ENCODE assay signal across 20 cellular contexts in the genomic region with DNA sequence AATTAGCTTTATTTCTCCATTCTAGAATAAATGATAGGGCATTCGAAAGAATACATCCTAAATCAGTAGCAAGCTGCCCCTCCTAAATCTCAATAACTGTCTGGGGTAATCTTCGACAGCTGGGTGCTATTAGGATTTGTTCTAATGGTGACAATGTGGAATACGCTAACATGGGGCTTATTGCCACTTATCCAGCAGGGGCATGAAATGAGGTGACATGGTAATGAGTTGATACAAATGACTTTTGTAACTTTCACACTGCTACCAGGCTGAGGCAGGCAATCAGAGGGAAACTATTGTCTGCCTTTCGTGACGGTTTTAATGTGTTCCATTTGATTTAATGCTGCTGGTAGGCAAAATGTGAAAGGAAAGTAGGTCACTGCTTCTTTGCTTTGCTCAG.
DNase-seq lines count a peak whose midpoint lies in the region; ATAC-seq and TF ChIP-seq lines count a peak whose summit lies in the region.
"Had no signal": no experiment of that assay in that cellular context is flagged by ENCODE, and none has a peak within 500 bp of the region (broad histone marks: within the 10 kb centered on the region; RNA-seq: fewer than 3 reads in every experiment).

No MANE protein-coding gene starts in this region.

- no peak overlapping the region for H4K5ac ChIP-seq in mesendoderm (ENCODE audit: low read length)

- no peaks in the 10 kb centered on the region for H3K79me2 ChIP-seq in mesendoderm (ENCODE audit: control insufficient read depth, insufficient read depth, low read length)

- no peak overlapping the region for H3K56ac ChIP-seq in mesendoderm (ENCODE audit: low read length)

- no peak for TF ChIP-seq CTCF in A673 (conservative IDR thresholded peaks at IDR 0.05; ENCODE audit: low read depth, low read length)
- no peak for TF ChIP-seq CTCF in WTC11 (IDR thresholded peaks at IDR 0.05)
- no peak for TF ChIP-seq CTCF in dorsolateral prefrontal cortex (IDR thresholded peaks at IDR 0.05 in 54 of 56, conservative IDR thresholded peaks at IDR 0.05 in 2 of 56; ENCODE audit: low read depth in 1 of 56, partially characterized antibody in 56 of 56)
- TF ChIP-seq CTCF in type B pancreatic cell (conservative IDR thresholded peaks at IDR 0.05), result no peak

- H3K9me3 ChIP-seq in A673 (ENCODE audit: low read depth, low read length, poor library complexity, severe bottlenecking), result no peaks in the 10 kb centered on the region
- H3K9me3 ChIP-seq: A549, MG63 had no signal

- no peak overlapping the region for H2BK120ac ChIP-seq in mesendoderm (ENCODE audit: low read depth, low read length)

- H3K27me3 Mint-ChIP-seq in WTC11 (ENCODE audit: low read depth), result no peaks in the 10 kb centered on the region
- no peaks in the 10 kb centered on the region for H3K27me3 Mint-ChIP-seq in T-cell
- H3K27me3 Mint-ChIP-seq in type B pancreatic cell, result no peaks in the 10 kb centered on the region

- H3K9me3 Mint-ChIP-seq in WTC11 (no peaks in the 10 kb centered on the region), T-cell (peaks cover 0 to 11% (median 4%) of the 10 kb centered on the region in 3 donors), type B pancreatic cell (no peaks in the 10 kb centered on the region)

- H4K8ac ChIP-seq in mesendoderm (ENCODE audit: low read depth, low read length), result no peak overlapping the region

- no peak overlapping the region for H2BK15ac ChIP-seq in mesendoderm (replicated peaks; ENCODE audit: low read depth)

- H3K36me3 ChIP-seq in A673 (ENCODE audit: insufficient read depth, low read length, poor library complexity, severe bottlenecking) (no peaks in the 10 kb centered on the region), mesendoderm (ENCODE audit: control insufficient read depth, insufficient read depth, low read length) (no peaks in the 10 kb centered on the region)
- H3K36me3 ChIP-seq: MG63 had no signal

- H3K79me1 ChIP-seq in mesendoderm (ENCODE audit: low read length), result no peaks in the 10 kb centered on the region

- intact Hi-C loops in A673 (cut with micrococcal nuclease; ENCODE audit: unreplicated experiment), result no loop called here
- intact Hi-C loops in dorsolateral prefrontal cortex (cut with DNase I), result no loop called here

- H3K27ac ChIP-seq in A673 (ENCODE audit: low read depth, low read length, poor library complexity, severe bottlenecking), result no peak overlapping the region
- no peak overlapping the region for H3K27ac ChIP-seq in mesendoderm (ENCODE audit: low read depth, low read length)
- H3K27ac ChIP-seq in dorsolateral prefrontal cortex, result no peak overlapping the region
- H3K27ac ChIP-seq: A549, C4-2B had no signal

- CTCF ChIA-PET in A673 (lab: Charles Lee) (no interaction called here), WTC11 (lab: Charles Lee) (no interaction called here), T-cell (lab: Charles Lee) (no interaction called here)

- H3K36me3 Mint-ChIP-seq in WTC11 (no peaks in the 10 kb centered on the region), T-cell (no peaks in the 10 kb centered on the region), type B pancreatic cell (no peaks in the 10 kb centered on the region)

- H3K4me1 Mint-ChIP-seq in WTC11 (peaks cover 36% of the 10 kb centered on the region), T-cell (no peaks in the 10 kb centered on the region), type B pancreatic cell (ENCODE audit: unreplicated experiment) (peaks cover 3% of the 10 kb centered on the region)

- peaks cover 6% of the 10 kb centered on the region for H3K4me1 ChIP-seq in A673 (ENCODE audit: insufficient read depth, low read length, poor library complexity, severe bottlenecking)
- peaks cover under 1% of the 10 kb centered on the region for H3K4me1 ChIP-seq in mesendoderm (ENCODE audit: control insufficient read depth, low read depth, low read length)
- H3K4me1 ChIP-seq: A549 had no signal

- H3K4me3 ChIP-seq in A673 (ENCODE audit: low read depth, low read length, poor library complexity, severe bottlenecking) (no peak overlapping the region), mesendoderm (ENCODE audit: low read length) (no peak overlapping the region), dorsolateral prefrontal cortex (no peak overlapping the region)
- H3K4me3 ChIP-seq: A549, MG63 had no signal

- H2AK5ac ChIP-seq in mesendoderm (ENCODE audit: low read length), result no peak overlapping the region

- H3K27me3 ChIP-seq in A673 (replicated peaks; ENCODE audit: insufficient read depth, low read depth, low read length, poor library complexity), result no peaks in the 10 kb centered on the region
- H3K27me3 ChIP-seq in mesendoderm (ENCODE audit: insufficient read depth, low read length, poor library complexity), result no peaks in the 10 kb centered on the region
- no peaks in the 10 kb centered on the region for H3K27me3 ChIP-seq in dorsolateral prefrontal cortex
- H3K27me3 ChIP-seq: MG63 had no signal

- H3K27ac Mint-ChIP-seq in WTC11 (no peak overlapping the region), T-cell (no peak overlapping the region), type B pancreatic cell (no peak overlapping the region)

- H3K4me2 ChIP-seq in mesendoderm (ENCODE audit: low read length), result no peak overlapping the region
- H3K4me2 ChIP-seq: A549 had no signal

- H2BK5ac ChIP-seq in mesendoderm (ENCODE audit: low read length), result no peak overlapping the region

- H3K4me3 Mint-ChIP-seq in WTC11 (no peak overlapping the region), T-cell (no peak overlapping the region), type B pancreatic cell (no peak overlapping the region)

- BruUV-seq in A673 (replicated peaks; lab: Mats Ljungman, UMichigan), result no TSS peak

- POLR2A ChIA-PET in A673 (lab: Charles Lee; ENCODE audit: low non-redundant PET), result no interaction called here
- POLR2A ChIA-PET in WTC11 (lab: Charles Lee), result no interaction called here
- POLR2A ChIA-PET in T-cell (lab: Charles Lee), result no interaction called here

- H3K18ac ChIP-seq in mesendoderm (ENCODE audit: low read length), result no peak overlapping the region

- H3K9ac ChIP-seq in mesendoderm (ENCODE audit: low read length), result no peak overlapping the region

- ATAC-seq in WTC11 (peak; percentile 62; the same call in 1 of the 2 replicates), HG02798 (IDR thresholded peaks at IDR 0.05; ENCODE audit: poor library complexity, unreplicated experiment) (no peak), T-cell (replicated peaks in 1 of 4) (no peak)
- ATAC-seq: A549 had no signal

- H3K4ac ChIP-seq in mesendoderm (ENCODE audit: low read depth, low read length), result no peak overlapping the region

- no CpG with 5 or more reads among the region's 5 CpGs for WGBS in mesendoderm (ENCODE audit: extremely low coverage, insufficient coverage, low lambda C conversion rate)

- peak; percentile 65 for DNase-seq in A673 (ENCODE audit: low spot score)
- DNase-seq in NCI-H1930 (lab: John Stamatoyannopoulos, UW), result peak; percentile 14 to 22
- DNase-seq in WTC11 (ENCODE audit: low spot score), result no peak
- peak; percentile 56 for DNase-seq in mesendoderm
- DNase-seq in dorsolateral prefrontal cortex, result no peak
- DNase-seq in T-cell, result no peak
- DNase-seq in type B pancreatic cell (ENCODE audit: extremely low spot score, unreplicated experiment), result no peak
- DNase-seq: H7; IMR-90; Karpas-422; MG63; NCI-H1092 treated with DMSO at 0.1 percent for 48 hours; NCI-H187; NCI-H526; NK-92 treated with Interleukin-12 subunit alpha and Interleukin-12 subunit beta, amount 100 ng/mL, for 24 hours; OCI-M1; SIG-M5 had no signal

- no peak overlapping the region for H3K23ac ChIP-seq in mesendoderm (ENCODE audit: low read length)

TF ChIP-seq in WTC11, 78 proteins besides CTCF, POLR2A, EP300 and RAD21:
- no peak for TF ChIP-seq FOXK1 (CRISPR knock-in tag; IDR thresholded peaks at IDR 0.05)
- no peak for TF ChIP-seq SMAD3 (CRISPR knock-in tag; IDR thresholded peaks at IDR 0.05; ENCODE audit: borderline replicate concordance)
- TF ChIP-seq ZNF396 (CRISPR knock-in tag; IDR thresholded peaks at IDR 0.05; ENCODE audit: borderline replicate concordance), result no peak

Comparison
In these comparisons a context has a peak if more than half of its experiments do, and no peak if none do; other contexts are left out.
1. DNase-seq: peak in A673 (single experiment), NCI-H1930 (2 of 2) and mesendoderm (single experiment); none in WTC11 (single experiment), dorsolateral prefrontal cortex (0 of 10), T-cell (0 of 34) and type B pancreatic cell (single experiment).